Comparison of ENCODE assay signal across 1 cellular context in the genomic region with DNA sequence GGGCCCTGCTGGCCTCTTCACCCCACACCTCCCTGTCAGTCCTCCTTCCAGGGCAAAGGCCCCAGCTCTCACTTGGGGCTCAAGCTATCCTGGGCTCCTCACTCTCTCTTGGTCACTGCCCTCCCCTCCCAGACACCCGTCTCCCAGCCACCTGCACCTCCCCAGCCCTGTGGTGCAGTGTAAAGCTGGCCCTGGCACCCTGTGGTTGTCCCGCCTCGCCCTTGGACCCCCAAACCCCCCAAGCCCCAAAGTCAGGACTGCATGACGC.
TF ChIP-seq lines count a peak whose summit lies in the region.

No MANE protein-coding gene starts in this region.

TF ChIP-seq in HepG2, 621 proteins besides CTCF, POLR2A, EP300 and RAD21:
- TF ChIP-seq FOXJ3 (CRISPR knock-in tag; IDR thresholded peaks at IDR 0.05; ENCODE audit: borderline replicate concordance): no peak
- no peak for TF ChIP-seq MEIS2 (CRISPR knock-in tag; IDR thresholded peaks at IDR 0.05)
- TF ChIP-seq, protein P1, sequence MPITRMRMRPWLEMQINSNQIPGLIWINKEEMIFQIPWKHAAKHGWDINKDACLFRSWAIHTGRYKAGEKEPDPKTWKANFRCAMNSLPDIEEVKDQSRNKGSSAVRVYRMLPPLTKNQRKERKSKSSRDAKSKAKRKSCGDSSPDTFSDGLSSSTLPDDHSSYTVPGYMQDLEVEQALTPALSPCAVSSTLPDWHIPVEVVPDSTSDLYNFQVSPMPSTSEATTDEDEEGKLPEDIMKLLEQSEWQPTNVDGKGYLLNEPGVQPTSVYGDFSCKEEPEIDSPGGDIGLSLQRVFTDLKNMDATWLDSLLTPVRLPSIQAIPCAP (CRISPR knock-in tag; IDR thresholded peaks at IDR 0.05; ENCODE audit: low read depth): no peak
- TF ChIP-seq PAX8 (CRISPR knock-in tag; IDR thresholded peaks at IDR 0.05; ENCODE audit: borderline replicate concordance): no peak
- TF ChIP-seq, protein P2, sequence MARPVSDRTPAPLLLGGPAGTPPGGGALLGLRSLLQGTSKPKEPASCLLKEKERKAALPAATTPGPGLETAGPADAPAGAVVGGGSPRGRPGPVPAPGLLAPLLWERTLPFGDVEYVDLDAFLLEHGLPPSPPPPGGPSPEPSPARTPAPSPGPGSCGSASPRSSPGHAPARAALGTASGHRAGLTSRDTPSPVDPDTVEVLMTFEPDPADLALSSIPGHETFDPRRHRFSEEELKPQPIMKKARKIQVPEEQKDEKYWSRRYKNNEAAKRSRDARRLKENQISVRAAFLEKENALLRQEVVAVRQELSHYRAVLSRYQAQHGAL (CRISPR knock-in tag; IDR thresholded peaks at IDR 0.05; ENCODE audit: not compliant biosample characterization): no peak
- no peak for TF ChIP-seq RFXAP (CRISPR knock-in tag; IDR thresholded peaks at IDR 0.05; ENCODE audit: borderline replicate concordance)
- no peak for TF ChIP-seq HDAC6 (IDR thresholded peaks at IDR 0.05; ENCODE audit: low read depth, low read length)
- TF ChIP-seq MAFG (CRISPR knock-in tag; IDR thresholded peaks at IDR 0.05): no peak
- TF ChIP-seq PCBP1 (IDR thresholded peaks at IDR 0.05; ENCODE audit: borderline replicate concordance, low read depth, low read length): no peak
- TF ChIP-seq, protein P3, sequence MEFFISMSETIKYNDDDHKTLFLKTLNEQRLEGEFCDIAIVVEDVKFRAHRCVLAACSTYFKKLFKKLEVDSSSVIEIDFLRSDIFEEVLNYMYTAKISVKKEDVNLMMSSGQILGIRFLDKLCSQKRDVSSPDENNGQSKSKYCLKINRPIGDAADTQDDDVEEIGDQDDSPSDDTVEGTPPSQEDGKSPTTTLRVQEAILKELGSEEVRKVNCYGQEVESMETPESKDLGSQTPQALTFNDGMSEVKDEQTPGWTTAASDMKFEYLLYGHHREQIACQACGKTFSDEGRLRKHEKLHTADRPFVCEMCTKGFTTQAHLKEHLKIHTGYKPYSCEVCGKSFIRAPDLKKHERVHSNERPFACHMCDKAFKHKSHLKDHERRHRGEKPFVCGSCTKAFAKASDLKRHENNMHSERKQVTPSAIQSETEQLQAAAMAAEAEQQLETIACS (CRISPR knock-in tag; IDR thresholded peaks at IDR 0.05): no peak
- TF ChIP-seq ATF1 (CRISPR knock-in tag; IDR thresholded peaks at IDR 0.05): no peak
- TF ChIP-seq ERF (CRISPR knock-in tag; IDR thresholded peaks at IDR 0.05): no peak
- no peak for TF ChIP-seq ZNF670 (CRISPR knock-in tag; IDR thresholded peaks at IDR 0.05; ENCODE audit: borderline replicate concordance)
- no peak for TF ChIP-seq SMARCC2 (IDR thresholded peaks at IDR 0.05)
- TF ChIP-seq ZNF138 (CRISPR knock-in tag; IDR thresholded peaks at IDR 0.05; ENCODE audit: low read depth): no peak
- TF ChIP-seq, protein P4, sequence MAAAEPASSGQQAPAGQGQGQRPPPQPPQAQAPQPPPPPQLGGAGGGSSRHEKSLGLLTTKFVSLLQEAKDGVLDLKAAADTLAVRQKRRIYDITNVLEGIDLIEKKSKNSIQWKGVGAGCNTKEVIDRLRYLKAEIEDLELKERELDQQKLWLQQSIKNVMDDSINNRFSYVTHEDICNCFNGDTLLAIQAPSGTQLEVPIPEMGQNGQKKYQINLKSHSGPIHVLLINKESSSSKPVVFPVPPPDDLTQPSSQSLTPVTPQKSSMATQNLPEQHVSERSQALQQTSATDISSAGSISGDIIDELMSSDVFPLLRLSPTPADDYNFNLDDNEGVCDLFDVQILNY (CRISPR knock-in tag; conservative IDR thresholded peaks at IDR 0.05): no peak
